In genomic region chr10:127349737-127350136, GRCh38 we compare ENCODE assay signal across 14 cellular contexts.
A peak's percentile ranks its signal among the peaks of the same experiment; 100 is the strongest.
DNase-seq lines count a peak whose midpoint lies in the region; ATAC-seq and TF ChIP-seq lines count a peak whose summit lies in the region.
"Had no signal": no experiment of that assay in that cellular context is flagged by ENCODE, and none has a peak within 500 bp of the region (broad histone marks: within the 10 kb centered on the region; RNA-seq: fewer than 3 reads in every experiment).

No MANE protein-coding gene starts in this region.

- H3K4ac ChIP-seq in trophoblast cell (ENCODE audit: low read depth, low read length) = no peak overlapping the region

- H2BK120ac ChIP-seq in trophoblast cell (ENCODE audit: insufficient read depth, low read length, poor library complexity) = peak overlapping the region; percentile 16

- no peak overlapping the region for H3K14ac ChIP-seq in trophoblast cell (ENCODE audit: low read length)

- H2BK12ac ChIP-seq in trophoblast cell (ENCODE audit: low read length) = no peak overlapping the region

- H4K8ac ChIP-seq in trophoblast cell (ENCODE audit: low read depth, low read length) = no peak overlapping the region

- H3K9ac ChIP-seq in trophoblast cell (ENCODE audit: low read length) = no peak overlapping the region
- H3K9ac ChIP-seq: BLaER1 treated with 17β-estradiol and CSF1 and Interleukin-3, amounts not matched to agents 10 nM and 100 nM; KMS-11 had no signal

- H3K9me3 ChIP-seq in RWPE2 (ENCODE audit: severe bottlenecking) (no peaks in the 10 kb centered on the region), trophoblast cell (ENCODE audit: insufficient read depth, low read depth, low read length) (peaks cover 3% of the 10 kb centered on the region)
- H3K9me3 ChIP-seq: BLaER1 treated with 17β-estradiol and CSF1 and Interleukin-3, amounts not matched to agents 10 nM and 100 nM; HAP-1 had no signal

- H2AFZ ChIP-seq in trophoblast cell (ENCODE audit: insufficient read depth, low read length, poor library complexity) = no peak overlapping the region

- H4K91ac ChIP-seq in trophoblast cell (ENCODE audit: low read depth, low read length) = no peak overlapping the region

- no peak overlapping the region for H3K23ac ChIP-seq in trophoblast cell (ENCODE audit: low read length)

- H3K36me3 ChIP-seq in RWPE2 (ENCODE audit: low read depth) (no peaks in the 10 kb centered on the region), trophoblast cell (ENCODE audit: control insufficient read depth in 1 of 2, insufficient read depth in 2 of 2, low read length in 2 of 2) (peaks cover 13 to 17% of the 10 kb centered on the region in 2 experiments)
- H3K36me3 ChIP-seq: BLaER1 treated with 17β-estradiol and CSF1 and Interleukin-3, amounts not matched to agents 10 nM and 100 nM; HAP-1 had no signal

- no CpG with 5 or more reads among the region's 3 CpGs for WGBS in trophoblast cell (ENCODE audit: extremely low coverage, insufficient coverage, insufficient read length)

- peak; percentile 25; the same call in 1 of the 3 replicates for ATAC-seq in RWPE2 (ENCODE audit: low read depth)
- ATAC-seq in GM19455 (IDR thresholded peaks at IDR 0.05; ENCODE audit: unreplicated experiment) = no peak

- H3K79me2 ChIP-seq in trophoblast cell (ENCODE audit: control insufficient read depth, insufficient read depth, low read length, poor library complexity) = no peaks in the 10 kb centered on the region

- H3K4me3 ChIP-seq in RWPE2 (ENCODE audit: severe bottlenecking) (no peak overlapping the region), fibroblast of villous mesenchyme (ENCODE audit: low read depth, low read length) (no peak overlapping the region), trophoblast cell (ENCODE audit: low read depth, low read length) (no peak overlapping the region)
- H3K4me3 ChIP-seq: BLaER1 treated with 17β-estradiol and CSF1 and Interleukin-3, amounts not matched to agents 10 nM and 100 nM; HAP-1 had no signal

- TF ChIP-seq CTCF in RWPE2 (IDR thresholded peaks at IDR 0.05; ENCODE audit: poor library complexity, severe bottlenecking) (no peak), fibroblast of villous mesenchyme (IDR thresholded peaks at IDR 0.05; ENCODE audit: insufficient read depth, low read depth, low read length) (no peak)

- H3K4me1 ChIP-seq in RWPE2 (ENCODE audit: insufficient read depth, poor library complexity, severe bottlenecking) (no peaks in the 10 kb centered on the region), trophoblast cell (ENCODE audit: control insufficient read depth in 1 of 2, insufficient read depth in 2 of 2, low read length in 2 of 2) (peaks cover 10 to 13% of the 10 kb centered on the region in 2 experiments)
- H3K4me1 ChIP-seq: HAP-1 had no signal

- no peak overlapping the region for H2BK5ac ChIP-seq in trophoblast cell (ENCODE audit: low read depth, low read length, poor library complexity)

- no peak overlapping the region for H3K18ac ChIP-seq in trophoblast cell (ENCODE audit: low read length)

- H4K12ac ChIP-seq in trophoblast cell (ENCODE audit: low read depth, low read length) = no peak overlapping the region

- no peak overlapping the region for H3K4me2 ChIP-seq in trophoblast cell (ENCODE audit: low read length)
- H3K4me2 ChIP-seq: BLaER1 treated with 17β-estradiol and CSF1 and Interleukin-3, amounts not matched to agents 10 nM and 100 nM; KMS-11 had no signal

- H3K79me1 ChIP-seq in trophoblast cell (ENCODE audit: low read length) = peaks cover 2% of the 10 kb centered on the region

- DNase-seq in HCEC 1CT (peak; percentile 43), RWPE2 (ENCODE audit: low spot score) (no peak), fibroblast of villous mesenchyme (ENCODE audit: low read depth) (peak; percentile 6), trophoblast cell (no peak), islet precursor cell (no peak), 8988T (no peak)
- DNase-seq: MM.1S, NCI-H187 treated with DMSO at 0.1 percent for 48 hours, NCI-H2171 treated with DMSO at 0.1 percent for 48 hours, SIG-M5 had no signal

- H3K27ac ChIP-seq in RWPE2 (ENCODE audit: poor library complexity, severe bottlenecking) (no peak overlapping the region), trophoblast cell (ENCODE audit: low read depth, low read length) (no peak overlapping the region)
- H3K27ac ChIP-seq: BLaER1 treated with 17β-estradiol and CSF1 and Interleukin-3, amounts not matched to agents 10 nM and 100 nM; KMS-11 had no signal

- H3K27me3 ChIP-seq in RWPE2 (ENCODE audit: insufficient read depth, poor library complexity, severe bottlenecking) (no peaks in the 10 kb centered on the region), trophoblast cell (ENCODE audit: insufficient read depth, low read length) (no peaks in the 10 kb centered on the region)
- H3K27me3 ChIP-seq: BLaER1 treated with 17β-estradiol and CSF1 and Interleukin-3, amounts not matched to agents 10 nM and 100 nM had no signal

- no peak overlapping the region for H2AK5ac ChIP-seq in trophoblast cell (ENCODE audit: low read length)

Comparison
In these comparisons a context has a peak if more than half of its experiments do, and no peak if none do; other contexts are left out.
1. DNase-seq: peak in HCEC 1CT (single experiment) and fibroblast of villous mesenchyme (single experiment); none in RWPE2 (single experiment), trophoblast cell (0 of 2), islet precursor cell (single experiment) and 8988T (single experiment).